12 cellular contexts compared by ENCODE assay signal in genomic region chr9:708182-708555, GRCh38.
A peak's percentile ranks its signal among the peaks of the same experiment; 100 is the strongest.
DNase-seq lines count a peak whose midpoint lies in the region; TF ChIP-seq lines count a peak whose summit lies in the region.
"Had no signal": no experiment of that assay in that cellular context is flagged by ENCODE, and none has a peak within 500 bp of the region (broad histone marks: within the 10 kb centered on the region; RNA-seq: fewer than 3 reads in every experiment).

No MANE protein-coding gene starts in this region.

- DNase-seq in SK-N-DZ (ENCODE audit: low spot score) = peak; percentile 13
- DNase-seq in epithelial cell of prostate (ENCODE audit: low read depth, low spot score) = no peak
- no peak for DNase-seq in neural crest cell (ENCODE audit: low read depth, low spot score)
- no peak for DNase-seq in COR-L47 (lab: John Stamatoyannopoulos, UW)
- DNase-seq in mucosa of gallbladder (ENCODE audit: low spot score) = no peak
- no peak for DNase-seq in superior temporal gyrus (ENCODE audit: extremely low spot score)
- no peak for DNase-seq in DMS114 treated with DMSO at 0.1 percent for 48 hours (lab: John Stamatoyannopoulos, UW; ENCODE audit: unreplicated experiment)
- DNase-seq: amniotic stem cell; DMS79 treated with DMSO at 0.1 percent for 48 hours; naive thymus-derived CD8-positive, alpha-beta T cell; NCI-H187 treated with DMSO at 0.1 percent for 48 hours had no signal

- no peak for TF ChIP-seq CTCF in neural crest cell (conservative IDR thresholded peaks at IDR 0.05)

- no peaks in the 10 kb centered on the region for H3K9me3 Mint-ChIP-seq in neural crest cell
- H3K9me3 Mint-ChIP-seq: naive thymus-derived CD8-positive, alpha-beta T cell had no signal

- peak overlapping the region; percentile 75 for H3K9ac ChIP-seq in BLaER1

- peaks cover 27% of the 10 kb centered on the region for H3K27me3 Mint-ChIP-seq in neural crest cell (ENCODE audit: low read depth)

- H3K4me2 ChIP-seq in BLaER1 = peak overlapping the region; percentile 88

- no peaks in the 10 kb centered on the region for H4K20me1 ChIP-seq in BLaER1

- peaks cover 13% of the 10 kb centered on the region for H3K36me3 ChIP-seq in BLaER1

- peaks cover 24% of the 10 kb centered on the region for H3K36me3 Mint-ChIP-seq in neural crest cell (ENCODE audit: low read depth)

- H3K27ac Mint-ChIP-seq in neural crest cell (ENCODE audit: unreplicated experiment) = no peak overlapping the region

- no peaks in the 10 kb centered on the region for H3K9me3 ChIP-seq in BLaER1

- peaks cover 46% of the 10 kb centered on the region for H3K4me1 ChIP-seq in BLaER1

- H3K4me3 ChIP-seq in BLaER1 = peak overlapping the region; percentile 71

- peak overlapping the region; percentile 39 for H3K4me3 Mint-ChIP-seq in neural crest cell

- H3K27ac ChIP-seq in BLaER1 (peak overlapping the region; percentile 68), epithelial cell of prostate (peak overlapping the region; percentile 57)

- H3K4me1 Mint-ChIP-seq in neural crest cell = peaks cover 30% of the 10 kb centered on the region

- H3K27me3 ChIP-seq in BLaER1 = peaks cover 29% of the 10 kb centered on the region
